Comparison of ENCODE assay signal across 18 cellular contexts in genomic region chr1:218317061-218317460, GRCh38. TPM values are rescaled to one million over a fixed set of nuclear protein-coding genes. Genes with fewer than 3 reads are reported as not detected.
"Had no signal": no experiment of that assay in that cellular context is flagged by ENCODE, and none has a peak within 500 bp of the region (broad histone marks: within the 10 kb centered on the region; RNA-seq: fewer than 3 reads in every experiment).

No MANE protein-coding gene starts in this region.

- H3K4me1 Mint-ChIP-seq: activated B cell treated with CpG ODN at 0.5 μM for 24 hours had no signal

- H3K27me3 Mint-ChIP-seq: activated B cell treated with CpG ODN at 0.5 μM for 24 hours; activated CD8-positive, alpha-beta T cell treated with anti-CD3 and anti-CD28 coated beads for 36 hours; dendritic cell treated with granulocyte-macrophage colony-stimulating factor and Interleukin-4, amounts not matched to agents 40 ng/mL and 50 ng/mL, for 4 days; stimulated activated naive B cell treated with anti-CD40 and anti-IgM and Interleukin-4, amounts not matched to agents 10 μg/mL and 1 μg/mL and 100 μg/mL, for 72 hours had no signal

- H3K27ac Mint-ChIP-seq: activated B cell treated with CpG ODN at 0.5 μM for 24 hours; activated CD8-positive, alpha-beta T cell treated with anti-CD3 and anti-CD28 coated beads for 36 hours; activated naive CD4-positive, alpha-beta T cell treated with anti-CD3 and anti-CD28 coated beads for 36 hours; dendritic cell treated with granulocyte-macrophage colony-stimulating factor and Interleukin-4, amounts not matched to agents 40 ng/mL and 50 ng/mL, for 4 days; stimulated activated naive B cell treated with anti-CD40 and anti-IgM and Interleukin-4, amounts not matched to agents 10 μg/mL and 1 μg/mL and 100 μg/mL, for 72 hours had no signal

- ATAC-seq: activated CD8-positive, alpha-beta T cell treated with anti-CD3 and anti-CD28 coated beads for 36 hours; gastrocnemius medialis; heart left ventricle; left ventricle myocardium superior; stimulated activated naive B cell treated with anti-CD40 and anti-IgM and Interleukin-4, amounts not matched to agents 10 μg/mL and 1 μg/mL and 100 μg/mL, for 72 hours had no signal

- H3K4me1 ChIP-seq: ascending aorta, breast epithelium, gastrocnemius medialis, heart left ventricle, upper lobe of left lung had no signal

- DNase-seq: activated B cell treated with CpG ODN at 0.5 μM for 24 hours; activated CD4-positive, alpha-beta T cell treated with anti-CD3 and anti-CD28 coated beads for 48 hours; activated CD8-positive, alpha-beta T cell treated with anti-CD3 and anti-CD28 coated beads for 36 hours; activated naive CD4-positive, alpha-beta T cell treated with anti-CD3 and anti-CD28 coated beads for 36 hours; activated T-cell treated with anti-CD3 and anti-CD28 coated beads, Interleukin-2, amount 50 U/mL, for 1 hour; cerebellar nuclear complex; effector memory CD4-positive, alpha-beta T cell; gastrocnemius medialis; heart left ventricle; left ventricle myocardium superior; retina; stimulated activated naive B cell treated with anti-CD40 and anti-IgM and Interleukin-4, amounts not matched to agents 10 μg/mL and 1 μg/mL and 100 μg/mL, for 72 hours; T-helper 2 cell; upper lobe of left lung had no signal

- H3K4me3 ChIP-seq: ascending aorta, breast epithelium, gastrocnemius medialis, heart left ventricle, thoracic aorta, upper lobe of left lung had no signal

- H3K27ac ChIP-seq: ascending aorta, breast epithelium, gastrocnemius medialis, heart left ventricle, thoracic aorta, upper lobe of left lung had no signal

- H3K9me3 ChIP-seq: ascending aorta, breast epithelium, gastrocnemius medialis, heart left ventricle, thoracic aorta, upper lobe of left lung had no signal

- H3K4me3 Mint-ChIP-seq: activated B cell treated with CpG ODN at 0.5 μM for 24 hours; activated CD8-positive, alpha-beta T cell treated with anti-CD3 and anti-CD28 coated beads for 36 hours; activated naive CD4-positive, alpha-beta T cell treated with anti-CD3 and anti-CD28 coated beads for 36 hours; dendritic cell treated with granulocyte-macrophage colony-stimulating factor and Interleukin-4, amounts not matched to agents 40 ng/mL and 50 ng/mL, for 4 days; stimulated activated naive B cell treated with anti-CD40 and anti-IgM and Interleukin-4, amounts not matched to agents 10 μg/mL and 1 μg/mL and 100 μg/mL, for 72 hours had no signal

RNA-seq across cellular contexts. Expression of gene TGFB2, which starts 28.1 kb away (rescaled TPM):
- total RNA-seq: activated CD8-positive, alpha-beta T cell treated with anti-CD3 and anti-CD28 coated beads for 36 hours had no signal
